In genomic region chr1:35881850-35882273, GRCh38 we compare ENCODE assay signal across 16 cellular contexts. TPM values are rescaled to one million over a fixed set of nuclear protein-coding genes. Genes with fewer than 3 reads are reported as not detected.
DNase-seq lines count a peak whose midpoint lies in the region; ATAC-seq, FAIRE-seq and TF ChIP-seq lines count a peak whose summit lies in the region.
"Had no signal": no experiment of that assay in that cellular context is flagged by ENCODE, and none has a peak within 500 bp of the region (broad histone marks: within the 10 kb centered on the region; RNA-seq: fewer than 3 reads in every experiment).

No MANE protein-coding gene starts in this region.

- no peak for TF ChIP-seq EP300 in A549 (IDR thresholded peaks at IDR 0.05)

- H3K9me2 ChIP-seq in MM.1S (replicated peaks; ENCODE audit: insufficient read depth, low read length), result no peaks in the 10 kb centered on the region

- TF ChIP-seq CTCF in A549 (IDR thresholded peaks at IDR 0.05) (no peak), liver (IDR thresholded peaks at IDR 0.05; ENCODE audit: low read depth, low read length, missing input control) (no peak), MM.1S (IDR thresholded peaks at IDR 0.05; ENCODE audit: low read length) (no peak)

- 56% methylated on average over 4 of the region's 4 CpGs for WGBS in A549 (ENCODE audit: missing lambda C conversion rate)
- WGBS in liver, result 61% methylated on average over 4 of the region's 4 CpGs

- no peaks in the 10 kb centered on the region for H3K9me3 Mint-ChIP-seq in activated T-helper 17 cell treated with anti-CD3 and anti-CD28 coated beads, Interleukin-2, amount 50 U/mL, for 72 hours

- H3K36me3 Mint-ChIP-seq in activated T-helper 17 cell treated with anti-CD3 and anti-CD28 coated beads, Interleukin-2, amount 50 U/mL, for 72 hours (ENCODE audit: low read depth), result no peaks in the 10 kb centered on the region

- peaks cover 14% of the 10 kb centered on the region for H3K4me1 Mint-ChIP-seq in activated T-helper 17 cell treated with anti-CD3 and anti-CD28 coated beads, Interleukin-2, amount 50 U/mL, for 72 hours

- H3K4me3 Mint-ChIP-seq in activated T-helper 17 cell treated with anti-CD3 and anti-CD28 coated beads, Interleukin-2, amount 50 U/mL, for 72 hours, result peak overlapping the region; percentile 91

- no peaks in the 10 kb centered on the region for H3K27me3 Mint-ChIP-seq in activated T-helper 17 cell treated with anti-CD3 and anti-CD28 coated beads, Interleukin-2, amount 50 U/mL, for 72 hours

- no peak for ATAC-seq in A549
- ATAC-seq in activated T-helper 17 cell treated with anti-CD3 and anti-CD28 coated beads, Interleukin-2, amount 50 U/mL, for 72 hours (replicated peaks), result no peak
- no peak for ATAC-seq in GM21390 (IDR thresholded peaks at IDR 0.05; ENCODE audit: unreplicated experiment)

- no peaks in the 10 kb centered on the region for H3K27me3 ChIP-seq in liver (ENCODE audit: control insufficient read depth in 4 of 4, insufficient read depth in 4 of 4, low read length in 3 of 4)
- no peaks in the 10 kb centered on the region for H3K27me3 ChIP-seq in MM.1S (replicated peaks; ENCODE audit: insufficient read depth, low read length)
- H3K27me3 ChIP-seq: BE2C, brain microvascular endothelial cell, gastrocnemius medialis had no signal

- H3K9me3 ChIP-seq in A549, result no peaks in the 10 kb centered on the region
- no peaks in the 10 kb centered on the region for H3K9me3 ChIP-seq in liver (ENCODE audit: control insufficient read depth in 4 of 4, low read length in 3 of 4)
- H3K9me3 ChIP-seq in MM.1S (replicated peaks; ENCODE audit: insufficient read depth, low read length), result no peaks in the 10 kb centered on the region
- H3K9me3 ChIP-seq: BE2C, gastrocnemius medialis had no signal

- DNase-seq in A549 (ENCODE audit: low read depth in 1 of 2, low spot score in 1 of 2) (no peak), CMK (ENCODE audit: low read depth) (peak; percentile 60), HuH-7 (ENCODE audit: low spot score) (no peak), putamen (ENCODE audit: low spot score) (no peak), MM.1S (no peak)
- DNase-seq: BE2C; brain microvascular endothelial cell; NCI-H2171 treated with DMSO at 0.1 percent for 48 hours; NK-92 treated with Interleukin-12 subunit alpha and Interleukin-12 subunit beta, amount 100 ng/mL, for 24 hours; stimulated activated CD8-positive, alpha-beta memory T cell treated with anti-CD3 and anti-CD28 coated beads, Interleukin-4, amount 100 ng/mL, for 48 hours; trophoblast cell had no signal

- H3K4me3 ChIP-seq in A549 (no peak overlapping the region), liver (ENCODE audit: low read depth in 1 of 3, low read length in 3 of 3) (no peak overlapping the region), MM.1S (ENCODE audit: low read length) (no peak overlapping the region)

- 0 out of 2 replicates have a peak, but pooled peaks cover 4% of the 10 kb centered on the region for H3F3A ChIP-seq in MM.1S (ENCODE audit: insufficient read depth, low read length)

- H2AFZ ChIP-seq in MM.1S (ENCODE audit: low read length), result no peak overlapping the region

- H3K9ac ChIP-seq in liver (ENCODE audit: low read depth in 1 of 2, low read length in 2 of 2) (no peak overlapping the region), MM.1S (ENCODE audit: low read length) (no peak overlapping the region)

- H3K36me3 ChIP-seq in liver (ENCODE audit: control insufficient read depth in 4 of 4, insufficient read depth in 3 of 4, low read depth in 1 of 4, low read length in 3 of 4), result no peaks in the 10 kb centered on the region
- no peaks in the 10 kb centered on the region for H3K36me3 ChIP-seq in MM.1S (replicated peaks; ENCODE audit: insufficient read depth, low read length)
- H3K36me3 ChIP-seq: BE2C, brain microvascular endothelial cell, gastrocnemius medialis had no signal

- no peak for TF ChIP-seq POLR2A in A549 (IDR thresholded peaks at IDR 0.05; ENCODE audit: low read length)

- TF ChIP-seq RAD21 in A549 (conservative IDR thresholded peaks at IDR 0.05 in 1 of 2, IDR thresholded peaks at IDR 0.05 in 1 of 2) (no peak), liver (IDR thresholded peaks at IDR 0.05) (no peak)

- H3K79me2 ChIP-seq in MM.1S (ENCODE audit: low read length), result peaks cover 23% of the 10 kb centered on the region

- H3K27ac Mint-ChIP-seq in activated T-helper 17 cell treated with anti-CD3 and anti-CD28 coated beads, Interleukin-2, amount 50 U/mL, for 72 hours, result peak overlapping the region; percentile 14

- H3K4me2 ChIP-seq in A549 (no peak overlapping the region), MM.1S (ENCODE audit: low read depth, low read length) (no peak overlapping the region)

- H4K20me1 ChIP-seq in MM.1S (ENCODE audit: insufficient read depth, low read length), result no peaks in the 10 kb centered on the region

- no peak overlapping the region for H3K27ac ChIP-seq in A549
- no peak overlapping the region for H3K27ac ChIP-seq in liver (ENCODE audit: low read depth in 1 of 2, low read length in 2 of 2)
- H3K27ac ChIP-seq in MM.1S (ENCODE audit: low read length), result no peak overlapping the region
- H3K27ac ChIP-seq: brain microvascular endothelial cell had no signal

- CTCF ChIA-PET in A549 (lab: Yijun Ruan, JAX), result interaction anchor here (0.5 to 3.1 kb wide), 7 partner anchors 8 to 81 kb away, joined by 3 to 25 read pairs (median 7); no protein-coding TSS in a partner anchor

- FAIRE-seq in A549 (lab: Jason Lieb, UNC), result no peak
- FAIRE-seq: keratinocyte had no signal

- POLR2A ChIA-PET in A549 (lab: Yijun Ruan, JAX), result no interaction called here

- H3K4me1 ChIP-seq in A549 (peaks cover 19% of the 10 kb centered on the region; the same call in 2 of the 3 replicates), liver (ENCODE audit: control insufficient read depth in 4 of 4, insufficient read depth in 4 of 4, low read length in 3 of 4) (peaks cover 0 to 9% (median 2%) of the 10 kb centered on the region in 4 donors), MM.1S (ENCODE audit: low read length) (0 out of 2 replicates have a peak, but pooled peaks cover 3% of the 10 kb centered on the region)

TF ChIP-seq in A549, 52 proteins besides CTCF, POLR2A, EP300 and RAD21 (continues in another document):
- no peak for TF ChIP-seq CEBPB (IDR thresholded peaks at IDR 0.05)
- TF ChIP-seq PHF8 (IDR thresholded peaks at IDR 0.05; ENCODE audit: borderline replicate concordance, low read depth), result no peak
- no peak for TF ChIP-seq HOXB5 (CRISPR knock-in tag; IDR thresholded peaks at IDR 0.05)

TF ChIP-seq in liver, 16 proteins besides CTCF, POLR2A, EP300 and RAD21:
- TF ChIP-seq FOXA2 (IDR thresholded peaks at IDR 0.05), result no peak
- TF ChIP-seq HNF4G (IDR thresholded peaks at IDR 0.05), result no peak
- TF ChIP-seq JUND (IDR thresholded peaks at IDR 0.05), result no peak
- TF ChIP-seq, protein P1, sequence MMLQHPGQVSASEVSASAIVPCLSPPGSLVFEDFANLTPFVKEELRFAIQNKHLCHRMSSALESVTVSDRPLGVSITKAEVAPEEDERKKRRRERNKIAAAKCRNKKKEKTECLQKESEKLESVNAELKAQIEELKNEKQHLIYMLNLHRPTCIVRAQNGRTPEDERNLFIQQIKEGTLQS (IDR thresholded peaks at IDR 0.05), result no peak
- TF ChIP-seq FOXA1 (IDR thresholded peaks at IDR 0.05), result no peak
- TF ChIP-seq YY1 (IDR thresholded peaks at IDR 0.05), result no peak
- no peak for TF ChIP-seq TAF1 (conservative IDR thresholded peaks at IDR 0.05)
- no peak for TF ChIP-seq RXRA (IDR thresholded peaks at IDR 0.05)
- TF ChIP-seq, protein P2, sequence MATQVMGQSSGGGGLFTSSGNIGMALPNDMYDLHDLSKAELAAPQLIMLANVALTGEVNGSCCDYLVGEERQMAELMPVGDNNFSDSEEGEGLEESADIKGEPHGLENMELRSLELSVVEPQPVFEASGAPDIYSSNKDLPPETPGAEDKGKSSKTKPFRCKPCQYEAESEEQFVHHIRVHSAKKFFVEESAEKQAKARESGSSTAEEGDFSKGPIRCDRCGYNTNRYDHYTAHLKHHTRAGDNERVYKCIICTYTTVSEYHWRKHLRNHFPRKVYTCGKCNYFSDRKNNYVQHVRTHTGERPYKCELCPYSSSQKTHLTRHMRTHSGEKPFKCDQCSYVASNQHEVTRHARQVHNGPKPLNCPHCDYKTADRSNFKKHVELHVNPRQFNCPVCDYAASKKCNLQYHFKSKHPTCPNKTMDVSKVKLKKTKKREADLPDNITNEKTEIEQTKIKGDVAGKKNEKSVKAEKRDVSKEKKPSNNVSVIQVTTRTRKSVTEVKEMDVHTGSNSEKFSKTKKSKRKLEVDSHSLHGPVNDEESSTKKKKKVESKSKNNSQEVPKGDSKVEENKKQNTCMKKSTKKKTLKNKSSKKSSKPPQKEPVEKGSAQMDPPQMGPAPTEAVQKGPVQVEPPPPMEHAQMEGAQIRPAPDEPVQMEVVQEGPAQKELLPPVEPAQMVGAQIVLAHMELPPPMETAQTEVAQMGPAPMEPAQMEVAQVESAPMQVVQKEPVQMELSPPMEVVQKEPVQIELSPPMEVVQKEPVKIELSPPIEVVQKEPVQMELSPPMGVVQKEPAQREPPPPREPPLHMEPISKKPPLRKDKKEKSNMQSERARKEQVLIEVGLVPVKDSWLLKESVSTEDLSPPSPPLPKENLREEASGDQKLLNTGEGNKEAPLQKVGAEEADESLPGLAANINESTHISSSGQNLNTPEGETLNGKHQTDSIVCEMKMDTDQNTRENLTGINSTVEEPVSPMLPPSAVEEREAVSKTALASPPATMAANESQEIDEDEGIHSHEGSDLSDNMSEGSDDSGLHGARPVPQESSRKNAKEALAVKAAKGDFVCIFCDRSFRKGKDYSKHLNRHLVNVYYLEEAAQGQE (IDR thresholded peaks at IDR 0.05), result peak; percentile 32

RNA-seq across cellular contexts. Expression of gene AGO1, which starts 1.1 kb away (rescaled TPM):
- polyA plus RNA-seq in A549 (2011; rRNA removed) (7.0 and 10.6 TPM in 2 replicates), A549 (2017; fragmentation: RNase III; extraction: RNeasy Plus Mini Kit Qiagen cat#74134 plus additional on column Dnase treatment) (5.2 to 5.7 TPM (median 5.6 TPM) in 3 replicates), liver (1 to 10 TPM; 1.5 to 3.0 TPM)
- 4.3 and 5.4 TPM in 2 replicates for polyA plus RNA-seq in A549 (2012; cell fraction: cytosol; rRNA removed)
- 4.7 and 4.9 TPM in 2 replicates for polyA plus RNA-seq in A549 (2012; cell fraction: nucleus; rRNA removed)
- polyA minus RNA-seq in A549 (2011; rRNA and poly(A)+ RNA removed), result 39.4 and 43.1 TPM in 2 replicates
- total RNA-seq in activated T-helper 17 cell treated with anti-CD3 and anti-CD28 coated beads, Interleukin-2, amount 50 U/mL, for 72 hours, result 10 to 100 TPM; 29.5 to 34.9 TPM
- 10 to 100 TPM in 1 of 2 donors, 1 to 10 TPM in 1; 6.8 to 11.3 TPM for total RNA-seq in liver

RNA-seq across cellular contexts. Expression of gene AGO3, which starts 49.0 kb away (rescaled TPM):
- polyA plus RNA-seq in A549 (2011; rRNA removed) (14.7 and 19.8 TPM in 2 replicates), A549 (2017; fragmentation: RNase III; extraction: RNeasy Plus Mini Kit Qiagen cat#74134 plus additional on column Dnase treatment) (3.8 to 4.3 TPM (median 4.3 TPM) in 3 replicates), liver (1 to 10 TPM; 3.0 to 8.3 TPM)
- 4.9 and 5.5 TPM in 2 replicates for polyA plus RNA-seq in A549 (2012; cell fraction: cytosol; rRNA removed)
- polyA plus RNA-seq in A549 (2012; cell fraction: nucleus; rRNA removed), result 5.1 TPM in 2 replicates
- polyA minus RNA-seq in A549 (2011; rRNA and poly(A)+ RNA removed), result 49.1 and 60.3 TPM in 2 replicates
- 10 to 100 TPM; 32.1 to 36.8 TPM for total RNA-seq in activated T-helper 17 cell treated with anti-CD3 and anti-CD28 coated beads, Interleukin-2, amount 50 U/mL, for 72 hours
- total RNA-seq in liver, result 10 to 100 TPM in 1 of 2 donors, 1 to 10 TPM in 1; 5.9 to 19.5 TPM
